ENCODE assay signal across 36 cellular contexts in the genomic region with DNA sequence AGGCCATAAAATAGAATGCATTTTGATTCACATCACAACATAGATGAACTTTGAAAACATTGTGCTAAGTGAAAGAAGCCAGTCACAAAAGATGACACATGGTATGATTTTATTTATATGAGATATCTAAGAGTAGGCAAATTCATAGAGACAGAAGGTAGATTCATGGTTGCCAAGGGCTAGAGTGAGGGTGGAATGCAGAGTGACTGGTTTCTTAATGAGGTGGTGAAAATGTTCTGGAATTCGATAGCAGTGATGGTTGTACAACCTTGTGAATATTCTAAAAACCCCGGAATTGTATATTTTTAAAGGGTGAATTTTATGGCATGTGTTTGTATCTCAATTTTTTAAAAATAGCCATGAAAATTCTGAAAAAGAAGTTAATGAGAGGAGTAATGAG. TPM values are rescaled to one million over a fixed set of nuclear protein-coding genes. Genes with fewer than 3 reads are reported as not detected.
DNase-seq lines count a peak whose midpoint lies in the region; ATAC-seq and TF ChIP-seq lines count a peak whose summit lies in the region.
"Had no signal": no experiment of that assay in that cellular context is flagged by ENCODE, and none has a peak within 500 bp of the region (broad histone marks: within the 10 kb centered on the region; RNA-seq: fewer than 3 reads in every experiment).

No MANE protein-coding gene starts in this region.

- H3K4me1 Mint-ChIP-seq in activated naive CD8-positive, alpha-beta T cell treated with anti-CD3 and anti-CD28 coated beads, Interleukin-2, amount 50 U/mL, for 24 hours, result peaks cover 3% of the 10 kb centered on the region
- H3K4me1 Mint-ChIP-seq in activated T-helper 1 cell treated with anti-CD3 and anti-CD28 coated beads, Interleukin-12 subunit alpha, Interleukin-12 subunit beta, Interleukin-2, Interleukin-4 antibody, amounts not matched to agents 30 ng/mL and 10 ng/mL and 1 ng/mL, durations not matched to agents 14 hours and 24 hours and 36 hours (ENCODE audit: low read depth), result no peaks in the 10 kb centered on the region
- H3K4me1 Mint-ChIP-seq: CD14-positive monocyte; CD4-positive, alpha-beta memory T cell; CD4-positive, CD25-positive, alpha-beta regulatory T cell; CD8-positive, alpha-beta memory T cell had no signal

- H4K91ac ChIP-seq in trophoblast cell (ENCODE audit: low read depth, low read length), result no peak overlapping the region

- H3K4me3 ChIP-seq in epithelial cell of esophagus (ENCODE audit: low read length), result no peak overlapping the region
- H3K4me3 ChIP-seq in trophoblast cell (ENCODE audit: low read depth, low read length), result no peak overlapping the region
- H3K4me3 ChIP-seq: A549; BLaER1; BLaER1 treated with 17β-estradiol and CSF1 and Interleukin-3, amounts not matched to agents 10 nM and 100 nM had no signal

- no peaks in the 10 kb centered on the region for H3K9me3 Mint-ChIP-seq in activated naive CD8-positive, alpha-beta T cell treated with anti-CD3 and anti-CD28 coated beads, Interleukin-2, amount 50 U/mL, for 24 hours
- no peaks in the 10 kb centered on the region for H3K9me3 Mint-ChIP-seq in activated T-helper 1 cell treated with anti-CD3 and anti-CD28 coated beads, Interleukin-12 subunit alpha, Interleukin-12 subunit beta, Interleukin-2, Interleukin-4 antibody, amounts not matched to agents 30 ng/mL and 10 ng/mL and 1 ng/mL, durations not matched to agents 14 hours and 24 hours and 36 hours
- H3K9me3 Mint-ChIP-seq: CD14-positive monocyte; CD4-positive, alpha-beta memory T cell; CD4-positive, alpha-beta T cell; CD8-positive, alpha-beta memory T cell; CD8-positive, alpha-beta T cell had no signal

- H3K9ac ChIP-seq in trophoblast cell (ENCODE audit: low read length), result no peak overlapping the region
- H3K9ac ChIP-seq: BLaER1; BLaER1 treated with 17β-estradiol and CSF1 and Interleukin-3, amounts not matched to agents 10 nM and 100 nM had no signal

- no peak overlapping the region for H2BK120ac ChIP-seq in trophoblast cell (ENCODE audit: insufficient read depth, low read length, poor library complexity)

- H3K27ac ChIP-seq in VCaP (peak overlapping the region; percentile 32; the same call in 1 of the 2 replicates), trophoblast cell (ENCODE audit: low read depth, low read length) (no peak overlapping the region)
- H3K27ac ChIP-seq: 22Rv1; A549; BLaER1; BLaER1 treated with 17β-estradiol and CSF1 and Interleukin-3, amounts not matched to agents 10 nM and 100 nM; C4-2B had no signal

- intact Hi-C loops in activated T-helper 1 cell treated with anti-CD3 and anti-CD28 coated beads, Interleukin-12 subunit alpha, Interleukin-12 subunit beta, Interleukin-2, Interleukin-4 antibody, amounts not matched to agents 30 ng/mL and 10 ng/mL and 1 ng/mL, durations not matched to agents 14 hours and 24 hours and 36 hours (cut with micrococcal nuclease), result no loop called here

- H2BK12ac ChIP-seq in trophoblast cell (ENCODE audit: low read length), result no peak overlapping the region

- H3K27me3 ChIP-seq in trophoblast cell (ENCODE audit: insufficient read depth, low read length), result no peaks in the 10 kb centered on the region
- H3K27me3 ChIP-seq: BE2C; BLaER1; BLaER1 treated with 17β-estradiol and CSF1 and Interleukin-3, amounts not matched to agents 10 nM and 100 nM had no signal

- no peak overlapping the region for H2AK5ac ChIP-seq in trophoblast cell (ENCODE audit: low read length)

- no peak for ATAC-seq in activated naive CD8-positive, alpha-beta T cell treated with anti-CD3 and anti-CD28 coated beads, Interleukin-2, amount 50 U/mL, for 24 hours
- ATAC-seq: A549; CD8-positive, alpha-beta T cell had no signal

- no peak overlapping the region for H3K23ac ChIP-seq in trophoblast cell (ENCODE audit: low read length)

- no peak for TF ChIP-seq EP300 in Ishikawa (IDR thresholded peaks at IDR 0.05; ENCODE audit: borderline replicate concordance)

- H3K79me1 ChIP-seq in trophoblast cell (ENCODE audit: low read length), result no peaks in the 10 kb centered on the region

- no peak overlapping the region for H3K4me3 Mint-ChIP-seq in activated naive CD8-positive, alpha-beta T cell treated with anti-CD3 and anti-CD28 coated beads, Interleukin-2, amount 50 U/mL, for 24 hours
- no peak overlapping the region for H3K4me3 Mint-ChIP-seq in activated T-helper 1 cell treated with anti-CD3 and anti-CD28 coated beads, Interleukin-12 subunit alpha, Interleukin-12 subunit beta, Interleukin-2, Interleukin-4 antibody, amounts not matched to agents 30 ng/mL and 10 ng/mL and 1 ng/mL, durations not matched to agents 14 hours and 24 hours and 36 hours
- H3K4me3 Mint-ChIP-seq: B cell; CD14-positive monocyte; CD4-positive, alpha-beta memory T cell; CD4-positive, alpha-beta T cell; CD4-positive, CD25-positive, alpha-beta regulatory T cell; CD8-positive, alpha-beta memory T cell; CD8-positive, alpha-beta T cell had no signal

- no peak overlapping the region for H2BK5ac ChIP-seq in trophoblast cell (ENCODE audit: low read depth, low read length, poor library complexity)

- H3K79me2 ChIP-seq in trophoblast cell (ENCODE audit: control insufficient read depth, insufficient read depth, low read length, poor library complexity), result no peaks in the 10 kb centered on the region

- H3K14ac ChIP-seq in trophoblast cell (ENCODE audit: low read length), result no peak overlapping the region

- no peaks in the 10 kb centered on the region for H3K36me3 Mint-ChIP-seq in activated naive CD8-positive, alpha-beta T cell treated with anti-CD3 and anti-CD28 coated beads, Interleukin-2, amount 50 U/mL, for 24 hours (ENCODE audit: low read depth)
- H3K36me3 Mint-ChIP-seq in activated T-helper 1 cell treated with anti-CD3 and anti-CD28 coated beads, Interleukin-12 subunit alpha, Interleukin-12 subunit beta, Interleukin-2, Interleukin-4 antibody, amounts not matched to agents 30 ng/mL and 10 ng/mL and 1 ng/mL, durations not matched to agents 14 hours and 24 hours and 36 hours (ENCODE audit: low read depth), result no peaks in the 10 kb centered on the region
- H3K36me3 Mint-ChIP-seq: CD14-positive monocyte; CD4-positive, alpha-beta memory T cell; CD4-positive, CD25-positive, alpha-beta regulatory T cell; CD8-positive, alpha-beta T cell had no signal

- TF ChIP-seq RAD21 in Ishikawa (IDR thresholded peaks at IDR 0.05; ENCODE audit: low read depth), result no peak

- DNase-seq in epithelial cell of esophagus (ENCODE audit: low read depth) (peak; percentile 38), trophoblast cell (peak; percentile 61 to 85), NCI-H2171 (lab: John Stamatoyannopoulos, UW) (no peak)
- DNase-seq in activated T-cell treated with anti-CD3 and anti-CD28 coated beads, Interleukin-2, amount 50 U/mL, for 48 hours, result no peak
- no peak for DNase-seq in activated naive CD8-positive, alpha-beta T cell treated with anti-CD3 and anti-CD28 coated beads, Interleukin-2, amount 50 U/mL, for 24 hours
- no peak for DNase-seq in activated T-helper 1 cell treated with anti-CD3 and anti-CD28 coated beads, Interleukin-12 subunit alpha, Interleukin-12 subunit beta, Interleukin-2, Interleukin-4 antibody, amounts not matched to agents 30 ng/mL and 10 ng/mL and 1 ng/mL, durations not matched to agents 14 hours and 24 hours and 36 hours (ENCODE audit: low spot score)
- DNase-seq: 8988T; ACHN; AML-193; BE2C; C1 segment of cervical spinal cord; Caco-2; Calu3; CD4-positive, alpha-beta memory T cell; CD4-positive, alpha-beta T cell; CD4-positive, CD25-positive, alpha-beta regulatory T cell; CD8-positive, alpha-beta memory T cell; CD8-positive, alpha-beta T cell; COR-L47; DMS 273 treated with DMSO at 0.1 percent for 48 hours; DMS153; DMS53; DMS79; DMS79 treated with DMSO at 0.1 percent for 48 hours; DND-41; EL had no signal

- no CpG with 5 or more reads among the region's 2 CpGs for WGBS in trophoblast cell (ENCODE audit: extremely low coverage, insufficient coverage, insufficient read length)

- H3K4ac ChIP-seq in trophoblast cell (ENCODE audit: low read depth, low read length), result no peak overlapping the region

- H3K27ac Mint-ChIP-seq in activated naive CD8-positive, alpha-beta T cell treated with anti-CD3 and anti-CD28 coated beads, Interleukin-2, amount 50 U/mL, for 24 hours, result no peak overlapping the region
- H3K27ac Mint-ChIP-seq in activated T-helper 1 cell treated with anti-CD3 and anti-CD28 coated beads, Interleukin-12 subunit alpha, Interleukin-12 subunit beta, Interleukin-2, Interleukin-4 antibody, amounts not matched to agents 30 ng/mL and 10 ng/mL and 1 ng/mL, durations not matched to agents 14 hours and 24 hours and 36 hours, result no peak overlapping the region
- H3K27ac Mint-ChIP-seq: B cell; CD14-positive monocyte; CD4-positive, alpha-beta memory T cell; CD4-positive, alpha-beta T cell; CD4-positive, CD25-positive, alpha-beta regulatory T cell; CD8-positive, alpha-beta memory T cell; CD8-positive, alpha-beta T cell had no signal

- no peaks in the 10 kb centered on the region for H3K4me1 ChIP-seq in trophoblast cell (ENCODE audit: control insufficient read depth in 1 of 2, insufficient read depth in 2 of 2, low read length in 2 of 2)
- H3K4me1 ChIP-seq: A549, BE2C, BLaER1, Caco-2 had no signal

- TF ChIP-seq CTCF in VCaP (conservative IDR thresholded peaks at IDR 0.05) (no peak), epithelial cell of esophagus (IDR thresholded peaks at IDR 0.05; ENCODE audit: insufficient read depth, low read depth, low read length, missing control alignments) (no peak)

- no peaks in the 10 kb centered on the region for H3K9me3 ChIP-seq in trophoblast cell (ENCODE audit: insufficient read depth, low read depth, low read length)
- H3K9me3 ChIP-seq: A549; BE2C; BLaER1; BLaER1 treated with 17β-estradiol and CSF1 and Interleukin-3, amounts not matched to agents 10 nM and 100 nM; Caco-2 had no signal

- no peak overlapping the region for H2AFZ ChIP-seq in trophoblast cell (ENCODE audit: insufficient read depth, low read length, poor library complexity)

- no peak overlapping the region for H3K18ac ChIP-seq in trophoblast cell (ENCODE audit: low read length)

- no peak overlapping the region for H4K8ac ChIP-seq in trophoblast cell (ENCODE audit: low read depth, low read length)

- H3K4me2 ChIP-seq in trophoblast cell (ENCODE audit: low read length), result no peak overlapping the region
- H3K4me2 ChIP-seq: A549; BLaER1; BLaER1 treated with 17β-estradiol and CSF1 and Interleukin-3, amounts not matched to agents 10 nM and 100 nM had no signal

- peaks cover 5% of the 10 kb centered on the region for H3K27me3 Mint-ChIP-seq in activated naive CD8-positive, alpha-beta T cell treated with anti-CD3 and anti-CD28 coated beads, Interleukin-2, amount 50 U/mL, for 24 hours
- peaks cover 5% of the 10 kb centered on the region for H3K27me3 Mint-ChIP-seq in activated T-helper 1 cell treated with anti-CD3 and anti-CD28 coated beads, Interleukin-12 subunit alpha, Interleukin-12 subunit beta, Interleukin-2, Interleukin-4 antibody, amounts not matched to agents 30 ng/mL and 10 ng/mL and 1 ng/mL, durations not matched to agents 14 hours and 24 hours and 36 hours (ENCODE audit: insufficient read depth)
- H3K27me3 Mint-ChIP-seq: B cell had no signal

- no peak overlapping the region for H4K12ac ChIP-seq in trophoblast cell (ENCODE audit: low read depth, low read length)

- H3K36me3 ChIP-seq in trophoblast cell (ENCODE audit: control insufficient read depth in 1 of 2, insufficient read depth in 2 of 2, low read length in 2 of 2), result no peaks in the 10 kb centered on the region
- H3K36me3 ChIP-seq: BE2C had no signal

RNA-seq across cellular contexts. Expression of a gene that starts 42.9 kb away (rescaled TPM):
- polyA plus RNA-seq in trophoblast cell (2013), result 0.03 and 0.10 TPM in 2 replicates
- not detected in 2 replicates for total RNA-seq in activated T-helper 1 cell treated with anti-CD3 and anti-CD28 coated beads, Interleukin-12 subunit alpha, Interleukin-12 subunit beta, Interleukin-2, Interleukin-4 antibody, amounts not matched to agents 30 ng/mL and 10 ng/mL and 1 ng/mL, durations not matched to agents 14 hours and 24 hours and 36 hours
- total RNA-seq: A172; Calu3; CD4-positive, alpha-beta memory T cell; CD4-positive, alpha-beta T cell; CD4-positive, CD25-positive, alpha-beta regulatory T cell had no signal
- polyA plus RNA-seq: CD14-positive monocyte; CD4-positive, CD25-positive, alpha-beta regulatory T cell; CD8-positive, alpha-beta memory T cell had no signal

Comparison
In these comparisons a context has a peak if more than half of its experiments do, and no peak if none do; other contexts are left out.
1. DNase-seq: peak in epithelial cell of esophagus (single experiment) and trophoblast cell (2 of 2); none in activated T-cell treated with anti-CD3 and anti-CD28 coated beads, Interleukin-2, amount 50 U/mL, for 48 hours (0 of 2), activated naive CD8-positive, alpha-beta T cell treated with anti-CD3 and anti-CD28 coated beads, Interleukin-2, amount 50 U/mL, for 24 hours (single experiment), activated T-helper 1 cell treated with anti-CD3 and anti-CD28 coated beads, Interleukin-12 subunit alpha, Interleukin-12 subunit beta, Interleukin-2, Interleukin-4 antibody, amounts not matched to agents 30 ng/mL and 10 ng/mL and 1 ng/mL, durations not matched to agents 14 hours and 24 hours and 36 hours (single experiment) and NCI-H2171 (single experiment).